ENCODE assay signal across 11 cellular contexts in the genomic region with DNA sequence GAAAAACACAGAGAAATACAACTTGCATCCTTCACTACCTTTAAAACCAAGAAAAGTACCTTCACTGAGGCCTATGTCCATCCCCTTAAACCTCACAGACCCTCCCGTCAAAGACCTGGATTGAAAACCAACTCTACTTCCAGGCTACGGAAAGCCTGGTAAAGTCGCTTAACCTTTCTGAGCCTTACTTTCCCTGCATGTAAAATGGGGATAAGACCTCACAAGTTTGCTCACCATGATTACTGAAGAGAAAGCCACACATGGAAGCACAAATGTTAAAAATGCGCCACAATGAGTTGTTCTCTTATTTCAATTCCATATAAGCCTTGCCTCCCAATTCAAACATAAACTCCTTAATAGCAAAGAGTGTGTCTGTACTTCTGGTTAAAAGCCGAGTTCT. TPM values are rescaled to one million over a fixed set of nuclear protein-coding genes. Genes with fewer than 3 reads are reported as not detected.
DNase-seq lines count a peak whose midpoint lies in the region; ATAC-seq lines count a peak whose summit lies in the region.
"Had no signal": no experiment of that assay in that cellular context is flagged by ENCODE, and none has a peak within 500 bp of the region (broad histone marks: within the 10 kb centered on the region; RNA-seq: fewer than 3 reads in every experiment).

No MANE protein-coding gene starts in this region.

- H3K36me3 ChIP-seq in iPS-20b (ENCODE audit: insufficient read depth, low read depth, low read length), result peaks cover 58% of the 10 kb centered on the region
- H3K36me3 ChIP-seq: ovary had no signal

- H3K27me3 Mint-ChIP-seq in activated CD4-positive, alpha-beta T cell treated with anti-CD3 and anti-CD28 coated beads for 36 hours, result no peaks in the 10 kb centered on the region
- H3K27me3 Mint-ChIP-seq in activated T-helper 1 cell treated with anti-CD3 and anti-CD28 coated beads, Interleukin-12 subunit alpha, Interleukin-12 subunit beta, Interleukin-2, Interleukin-4 antibody, amounts not matched to agents 30 ng/mL and 10 ng/mL and 1 ng/mL, durations not matched to agents 14 hours and 24 hours and 36 hours (ENCODE audit: insufficient read depth), result peaks cover 3% of the 10 kb centered on the region

- H3K27me3 ChIP-seq in iPS-20b (ENCODE audit: insufficient read depth, low read length), result no peaks in the 10 kb centered on the region
- H3K27me3 ChIP-seq: ovary had no signal

- in situ Hi-C loops in ACHN (cut with HindIII; ENCODE audit: low pct_ligation_motif_present, low pct_unique_long_range_greater_than_20kb, low sequenced_read_pairs), result no loop called here

- intact Hi-C loops in activated CD4-positive, alpha-beta T cell treated with anti-CD3 and anti-CD28 coated beads for 36 hours (cut with DNase I, micrococcal nuclease), result loop anchor here in 1 of 2 experiments (2.0 to 10.0 kb wide), 2 partner anchors 14 to 424 kb away; a partner anchor contains a TSS
- intact Hi-C loops in activated T-helper 1 cell treated with anti-CD3 and anti-CD28 coated beads, Interleukin-12 subunit alpha, Interleukin-12 subunit beta, Interleukin-2, Interleukin-4 antibody, amounts not matched to agents 30 ng/mL and 10 ng/mL and 1 ng/mL, durations not matched to agents 14 hours and 24 hours and 36 hours (cut with micrococcal nuclease), result no loop called here

- no peak for ATAC-seq in activated CD4-positive, alpha-beta T cell treated with anti-CD3 and anti-CD28 coated beads for 36 hours

- DNase-seq in activated CD4-positive, alpha-beta T cell treated with anti-CD3 and anti-CD28 coated beads for 36 hours, result no peak
- no peak for DNase-seq in activated CD4-positive, alpha-beta T cell treated with anti-CD3 and anti-CD28 coated beads, Interleukin-2, amount 50 U/mL, for 1 hour
- DNase-seq in activated T-helper 1 cell treated with anti-CD3 and anti-CD28 coated beads, Interleukin-12 subunit alpha, Interleukin-12 subunit beta, Interleukin-2, Interleukin-4 antibody, amounts not matched to agents 30 ng/mL and 10 ng/mL and 1 ng/mL, durations not matched to agents 14 hours and 24 hours and 36 hours (ENCODE audit: low spot score), result no peak
- no peak for DNase-seq in ACHN
- DNase-seq in NCI-H82 treated with DMSO at 0.1 percent for 48 hours (lab: John Stamatoyannopoulos, UW; ENCODE audit: unreplicated experiment), result no peak
- no peak for DNase-seq in dermis blood vessel endothelial cell
- DNase-seq: islet precursor cell, NCI-H1436 treated with DMSO at 0.1 percent for 48 hours had no signal

- H3K9ac ChIP-seq in iPS-20b (ENCODE audit: low read depth, low read length), result no peak overlapping the region

- H3K9me3 Mint-ChIP-seq in activated CD4-positive, alpha-beta T cell treated with anti-CD3 and anti-CD28 coated beads for 36 hours (ENCODE audit: low read depth), result peaks cover 9% of the 10 kb centered on the region
- no peaks in the 10 kb centered on the region for H3K9me3 Mint-ChIP-seq in activated T-helper 1 cell treated with anti-CD3 and anti-CD28 coated beads, Interleukin-12 subunit alpha, Interleukin-12 subunit beta, Interleukin-2, Interleukin-4 antibody, amounts not matched to agents 30 ng/mL and 10 ng/mL and 1 ng/mL, durations not matched to agents 14 hours and 24 hours and 36 hours

- H3K27ac Mint-ChIP-seq in activated CD4-positive, alpha-beta T cell treated with anti-CD3 and anti-CD28 coated beads for 36 hours, result peak overlapping the region; percentile 94
- no peak overlapping the region for H3K27ac Mint-ChIP-seq in activated T-helper 1 cell treated with anti-CD3 and anti-CD28 coated beads, Interleukin-12 subunit alpha, Interleukin-12 subunit beta, Interleukin-2, Interleukin-4 antibody, amounts not matched to agents 30 ng/mL and 10 ng/mL and 1 ng/mL, durations not matched to agents 14 hours and 24 hours and 36 hours

- no peaks in the 10 kb centered on the region for H3K9me3 ChIP-seq in iPS-20b (ENCODE audit: insufficient read depth, low read depth, low read length)
- H3K9me3 ChIP-seq: ovary had no signal

- POLR2A ChIA-PET in activated CD4-positive, alpha-beta T cell treated with anti-CD3 and anti-CD28 coated beads for 36 hours (lab: Charles Lee), result interaction anchor here (1.2 kb wide), 1 partner anchor 9 kb away, joined by 3 read pairs; a partner anchor contains a TSS

- peaks cover 80% of the 10 kb centered on the region for H3K4me1 Mint-ChIP-seq in activated CD4-positive, alpha-beta T cell treated with anti-CD3 and anti-CD28 coated beads for 36 hours
- H3K4me1 Mint-ChIP-seq in activated T-helper 1 cell treated with anti-CD3 and anti-CD28 coated beads, Interleukin-12 subunit alpha, Interleukin-12 subunit beta, Interleukin-2, Interleukin-4 antibody, amounts not matched to agents 30 ng/mL and 10 ng/mL and 1 ng/mL, durations not matched to agents 14 hours and 24 hours and 36 hours (ENCODE audit: low read depth), result peaks cover 34% of the 10 kb centered on the region

- H3K4me3 ChIP-seq in iPS-20b (ENCODE audit: low read length), result 0 out of 2 replicates have a peak overlapping the region, but pooled peaks have one; percentile 2
- H3K4me3 ChIP-seq: ovary had no signal

- peaks cover 38% of the 10 kb centered on the region for H3K4me1 ChIP-seq in iPS-20b (ENCODE audit: insufficient read depth, low read length)

- H3K27ac ChIP-seq in iPS-20b (ENCODE audit: low read length) (no peak overlapping the region), temporal lobe (ENCODE audit: low read depth, low read length) (peak overlapping the region; percentile 27)

- peak overlapping the region; percentile 12 for H3K4me3 Mint-ChIP-seq in activated CD4-positive, alpha-beta T cell treated with anti-CD3 and anti-CD28 coated beads for 36 hours
- peak overlapping the region; percentile 17 for H3K4me3 Mint-ChIP-seq in activated T-helper 1 cell treated with anti-CD3 and anti-CD28 coated beads, Interleukin-12 subunit alpha, Interleukin-12 subunit beta, Interleukin-2, Interleukin-4 antibody, amounts not matched to agents 30 ng/mL and 10 ng/mL and 1 ng/mL, durations not matched to agents 14 hours and 24 hours and 36 hours

- CTCF ChIA-PET in activated CD4-positive, alpha-beta T cell treated with anti-CD3 and anti-CD28 coated beads for 36 hours (lab: Charles Lee), result interaction anchor here (0.8 to 3.2 kb wide), 3 partner anchors 32 to 60 kb away, joined by 3 to 15 read pairs (median 4); no protein-coding TSS in a partner anchor

- H3K36me3 Mint-ChIP-seq in activated CD4-positive, alpha-beta T cell treated with anti-CD3 and anti-CD28 coated beads for 36 hours (ENCODE audit: low read depth), result peaks cover 47% of the 10 kb centered on the region
- H3K36me3 Mint-ChIP-seq in activated T-helper 1 cell treated with anti-CD3 and anti-CD28 coated beads, Interleukin-12 subunit alpha, Interleukin-12 subunit beta, Interleukin-2, Interleukin-4 antibody, amounts not matched to agents 30 ng/mL and 10 ng/mL and 1 ng/mL, durations not matched to agents 14 hours and 24 hours and 36 hours (ENCODE audit: low read depth), result peaks cover 19% of the 10 kb centered on the region

RNA-seq across cellular contexts. Expression of a gene that starts 8.4 kb away (rescaled TPM):
- 100 to 1,000 TPM in 1 of 2 experiments, 10 to 100 TPM in 1; 92.8 to 146 TPM for total RNA-seq in activated CD4-positive, alpha-beta T cell treated with anti-CD3 and anti-CD28 coated beads for 36 hours
- total RNA-seq in activated T-helper 1 cell treated with anti-CD3 and anti-CD28 coated beads, Interleukin-12 subunit alpha, Interleukin-12 subunit beta, Interleukin-2, Interleukin-4 antibody, amounts not matched to agents 30 ng/mL and 10 ng/mL and 1 ng/mL, durations not matched to agents 14 hours and 24 hours and 36 hours, result 27.4 and 27.9 TPM in 2 replicates
- total RNA-seq in temporal lobe (21.4 TPM), dermis blood vessel endothelial cell (233 and 441 TPM in 2 replicates)
